ENCODE assay signal across 23 cellular contexts in the genomic region with DNA sequence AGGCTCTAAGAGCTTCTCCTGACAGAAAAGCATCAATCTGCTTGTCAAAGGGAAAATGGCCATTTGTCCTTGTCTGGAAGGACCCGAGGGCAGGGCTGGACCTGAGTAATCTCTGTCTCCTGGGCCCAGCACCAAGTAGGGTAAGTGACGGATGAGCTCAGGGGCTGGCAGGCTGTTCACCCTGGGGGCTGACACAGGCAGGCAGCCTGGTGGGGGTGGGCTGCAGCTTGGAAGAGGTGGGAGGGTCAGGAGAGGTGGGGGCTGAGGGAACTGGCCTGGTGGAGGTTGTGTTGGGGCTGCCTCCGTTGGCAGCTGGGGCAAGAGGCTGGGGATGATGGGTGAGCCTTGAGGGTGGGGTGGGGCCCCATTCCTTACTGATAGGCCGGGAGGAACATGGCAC. TPM values are rescaled to one million over a fixed set of nuclear protein-coding genes. Genes with fewer than 3 reads are reported as not detected.
DNase-seq lines count a peak whose midpoint lies in the region; ATAC-seq and TF ChIP-seq lines count a peak whose summit lies in the region.
"Had no signal": no experiment of that assay in that cellular context is flagged by ENCODE, and none has a peak within 500 bp of the region (broad histone marks: within the 10 kb centered on the region; RNA-seq: fewer than 3 reads in every experiment).

No MANE protein-coding gene starts in this region.

- no peak for ATAC-seq in GM18861 (IDR thresholded peaks at IDR 0.05; ENCODE audit: unreplicated experiment)

- no peaks in the 10 kb centered on the region for H3K36me3 Mint-ChIP-seq in progenitor cell of endocrine pancreas (ENCODE audit: insufficient read depth)
- H3K36me3 Mint-ChIP-seq: CD14-positive monocyte; CD8-positive, alpha-beta memory T cell had no signal

- H3K9me3 ChIP-seq in WERI-Rb-1 (ENCODE audit: severe bottlenecking), result no peaks in the 10 kb centered on the region
- H3K9me3 ChIP-seq: BE2C, SJCRH30 had no signal

- TF ChIP-seq CTCF in WERI-Rb-1 (IDR thresholded peaks at IDR 0.05; ENCODE audit: low read depth, low read length) (no peak), progenitor cell of endocrine pancreas (IDR thresholded peaks at IDR 0.05; ENCODE audit: unreplicated experiment) (no peak)

- H3K36me3 ChIP-seq in WERI-Rb-1, result no peaks in the 10 kb centered on the region
- H3K36me3 ChIP-seq: BE2C, SJCRH30 had no signal

- no peaks in the 10 kb centered on the region for H3K9me3 Mint-ChIP-seq in progenitor cell of endocrine pancreas (ENCODE audit: low read depth)
- H3K9me3 Mint-ChIP-seq: CD8-positive, alpha-beta memory T cell had no signal

- no peaks in the 10 kb centered on the region for H3K27me3 ChIP-seq in WERI-Rb-1 (ENCODE audit: insufficient read depth, low read depth, severe bottlenecking)
- H3K27me3 ChIP-seq: BE2C, SJCRH30 had no signal

- peaks cover 8% of the 10 kb centered on the region for H3K27me3 Mint-ChIP-seq in progenitor cell of endocrine pancreas

- no peak overlapping the region for H3K4me3 ChIP-seq in WERI-Rb-1 (ENCODE audit: low read depth, low read length)
- H3K4me3 ChIP-seq: SJCRH30 had no signal

- DNase-seq in NCI-H82 (lab: John Stamatoyannopoulos, UW), result peak; percentile 12
- DNase-seq in NCI-H82 treated with DMSO at 0.1 percent for 48 hours (lab: John Stamatoyannopoulos, UW; ENCODE audit: unreplicated experiment), result no peak
- peak; percentile 28 for DNase-seq in WERI-Rb-1
- peak; percentile 63 for DNase-seq in islet precursor cell
- DNase-seq in progenitor cell of endocrine pancreas (ENCODE audit: low spot score, unreplicated experiment), result no peak
- DNase-seq in stimulated activated CD4-positive, alpha-beta T cell treated with anti-CD3 and anti-CD28 coated beads, Interleukin-4, amount 100 ng/mL, for 24 hours, result no peak
- no peak for DNase-seq in DMS114 treated with DMSO at 0.1 percent for 48 hours (lab: John Stamatoyannopoulos, UW; ENCODE audit: unreplicated experiment)
- DNase-seq: BE2C; CD8-positive, alpha-beta memory T cell; DMS 273 treated with DMSO at 0.1 percent for 48 hours; DMS79 treated with DMSO at 0.1 percent for 48 hours; GOT3; HCEC 1CT; NCI-H1092; NCI-H1417 treated with DMSO at 0.1 percent for 48 hours; NCI-H1694 treated with DMSO at 0.1 percent for 48 hours; NCI-H2081; NCI-H2227 treated with DMSO at 0.1 percent for 48 hours; NCI-H510A; SJCRH30 had no signal

- H3K4me1 Mint-ChIP-seq in progenitor cell of endocrine pancreas (ENCODE audit: low read depth), result no peaks in the 10 kb centered on the region
- H3K4me1 Mint-ChIP-seq: CD8-positive, alpha-beta memory T cell had no signal

- H3K27ac Mint-ChIP-seq in progenitor cell of endocrine pancreas, result peak overlapping the region; percentile 62
- H3K27ac Mint-ChIP-seq: CD14-positive monocyte had no signal

- no peak overlapping the region for H3K4me3 Mint-ChIP-seq in progenitor cell of endocrine pancreas (ENCODE audit: low read depth)
- H3K4me3 Mint-ChIP-seq: CD14-positive monocyte; CD8-positive, alpha-beta memory T cell had no signal

- H3K27ac ChIP-seq in WERI-Rb-1, result no peak overlapping the region
- H3K27ac ChIP-seq: 22Rv1, SJCRH30 had no signal

RNA-seq across cellular contexts. Expression of a gene that starts 42.3 kb away (rescaled TPM):
- total RNA-seq in progenitor cell of endocrine pancreas, result 46.5 and 52.6 TPM in 2 replicates

Comparison
In these comparisons a context has a peak if more than half of its experiments do, and no peak if none do; other contexts are left out.
1. DNase-seq: peak in NCI-H82 (single experiment), WERI-Rb-1 (single experiment) and islet precursor cell (single experiment); none in NCI-H82 treated with DMSO at 0.1 percent for 48 hours (single experiment), progenitor cell of endocrine pancreas (single experiment), stimulated activated CD4-positive, alpha-beta T cell treated with anti-CD3 and anti-CD28 coated beads, Interleukin-4, amount 100 ng/mL, for 24 hours (single experiment) and DMS114 treated with DMSO at 0.1 percent for 48 hours (single experiment).